Comparison of ENCODE assay signal across 8 cellular contexts in genomic region chr4:139454111-139454600, GRCh38. TPM values are rescaled to one million over a fixed set of nuclear protein-coding genes. Genes with fewer than 3 reads are reported as not detected.
DNase-seq lines count a peak whose midpoint lies in the region; ATAC-seq and TF ChIP-seq lines count a peak whose summit lies in the region.

TSS of gene RAB33B (plus strand) at chr4:139454121. CDS start at chr4:139454196, 75 bp downstream.

- peak within 1 kb of the TSS; percentile 88 for H3K27ac ChIP-seq in subcutaneous abdominal adipose tissue (ENCODE audit: low read depth, low read length)

- TF ChIP-seq CTCF in Loucy (conservative IDR thresholded peaks at IDR 0.05; ENCODE audit: low read length) (no peak), MCF 10A (IDR thresholded peaks at IDR 0.05; ENCODE audit: unreplicated experiment) (no peak), kidney epithelial cell (IDR thresholded peaks at IDR 0.05; ENCODE audit: insufficient read depth, low read length, poor library complexity, severe bottlenecking) (no peak)

- H3K4me1 ChIP-seq in Loucy (ENCODE audit: insufficient read depth, low read length, poor library complexity, severe bottlenecking), result peaks cover 57% of the 10 kb centered on the region
- H3K4me1 ChIP-seq in subcutaneous abdominal adipose tissue (ENCODE audit: control insufficient read depth in 5 of 5, insufficient read depth in 5 of 5, low read length in 5 of 5), result peaks cover 3 to 58% (median 50%) of the 10 kb centered on the region in 5 donors

- H3K27ac Mint-ChIP-seq in MCF 10A (ENCODE audit: low read depth, unreplicated experiment), result peak within 1 kb of the TSS; percentile 97

- H2AFZ ChIP-seq in Loucy (ENCODE audit: low read length), result peak within 1 kb of the TSS; percentile 92

- peak; percentile 47 for DNase-seq in GM04503 (ENCODE audit: low read depth)
- no peak for DNase-seq in MCF 10A (ENCODE audit: unreplicated experiment)
- DNase-seq in kidney epithelial cell (ENCODE audit: low read depth), result no peak
- DNase-seq in ACHN, result no peak

- H3K36me3 Mint-ChIP-seq in MCF 10A (ENCODE audit: insufficient read depth, unreplicated experiment), result peaks cover 15% of the 10 kb centered on the region

- intact Hi-C loops in MCF 10A (cut with micrococcal nuclease), result loop anchor here (5.0 to 10.0 kb wide), 3 partner anchors 101 to 198 kb away; partner anchors contain the start of genes NAA15, NDUFC1 and SETD7

- in situ Hi-C loops in ACHN (cut with HindIII; ENCODE audit: low pct_ligation_motif_present, low pct_unique_long_range_greater_than_20kb, low sequenced_read_pairs), result no loop called here

- H3K9ac ChIP-seq in Loucy (ENCODE audit: low read depth, low read length, poor library complexity, severe bottlenecking) (peak within 1 kb of the TSS; percentile 88), subcutaneous abdominal adipose tissue (ENCODE audit: low read length in 5 of 5) (peak within 1 kb of the TSS; percentile 83 to 93 (median 86))

- peak within 1 kb of the TSS; percentile 100 for H3K4me3 Mint-ChIP-seq in MCF 10A (ENCODE audit: unreplicated experiment)

- H3F3A ChIP-seq in Loucy (ENCODE audit: low read depth), result peaks cover 7% of the 10 kb centered on the region; the same call in 1 of the 2 replicates

- H3K79me2 ChIP-seq in Loucy (ENCODE audit: insufficient read depth, low read length), result peaks cover 54% of the 10 kb centered on the region

- H3K4me3 ChIP-seq in Loucy (ENCODE audit: low read length, poor library complexity, severe bottlenecking), result peak within 1 kb of the TSS; percentile 80
- H3K4me3 ChIP-seq in kidney epithelial cell (ENCODE audit: low read depth, low read length), result peak within 1 kb of the TSS; percentile 67
- H3K4me3 ChIP-seq in subcutaneous abdominal adipose tissue (ENCODE audit: low read depth in 1 of 5, low read length in 5 of 5), result peak within 1 kb of the TSS; percentile 93 to 100 (median 97)

- H3K27me3 Mint-ChIP-seq in MCF 10A (ENCODE audit: insufficient read depth, unreplicated experiment), result no peaks in the 10 kb centered on the region

- H3K4me2 ChIP-seq in Loucy (ENCODE audit: low read depth, low read length, poor library complexity, severe bottlenecking), result peak within 1 kb of the TSS; percentile 95

- TSS peak; percentile 46 for BruUV-seq in MCF 10A (replicated peaks; lab: Mats Ljungman, UMichigan)

- POLR2A ChIA-PET in MCF 10A (lab: Yijun Ruan, JAX), result interaction anchor here (0.7 to 7.7 kb wide), 14 partner anchors 8 to 1302 kb away, joined by 3 to 70 read pairs (median 3); partner anchors contain the start of genes ELF2, NAA15, SETD7 and TBC1D9

- H3K9me3 Mint-ChIP-seq in MCF 10A (ENCODE audit: unreplicated experiment), result no peaks in the 10 kb centered on the region

- peaks cover 47% of the 10 kb centered on the region for H3K4me1 Mint-ChIP-seq in MCF 10A (ENCODE audit: insufficient read depth, unreplicated experiment)

- no peaks in the 10 kb centered on the region for H3K9me3 ChIP-seq in Loucy (ENCODE audit: insufficient read depth, low read depth, low read length)
- H3K9me3 ChIP-seq in subcutaneous abdominal adipose tissue (ENCODE audit: control insufficient read depth in 5 of 5, low read length in 5 of 5), result no peaks in the 10 kb centered on the region

- no peaks in the 10 kb centered on the region for H3K36me3 ChIP-seq in Loucy (ENCODE audit: insufficient read depth, low read length)
- no peaks in the 10 kb centered on the region for H3K36me3 ChIP-seq in kidney epithelial cell (ENCODE audit: control insufficient read depth, insufficient read depth, low read length)
- no peaks in the 10 kb centered on the region for H3K36me3 ChIP-seq in subcutaneous abdominal adipose tissue (ENCODE audit: control insufficient read depth in 5 of 5, insufficient read depth in 5 of 5, low read length in 5 of 5)

- no peaks in the 10 kb centered on the region for H3K27me3 ChIP-seq in Loucy (ENCODE audit: insufficient read depth, low read length, poor library complexity, severe bottlenecking)
- H3K27me3 ChIP-seq in kidney epithelial cell (ENCODE audit: control insufficient read depth, insufficient read depth, low read length), result no peaks in the 10 kb centered on the region
- no peaks in the 10 kb centered on the region for H3K27me3 ChIP-seq in subcutaneous abdominal adipose tissue (ENCODE audit: control insufficient read depth in 5 of 5, insufficient read depth in 4 of 5, low read length in 5 of 5)

- CTCF ChIA-PET in MCF 10A (lab: Yijun Ruan, JAX), result interaction anchor here (0.7 to 1.2 kb wide), 3 partner anchors 23 to 56 kb away, joined by 3 to 4 read pairs (median 4); no protein-coding TSS in a partner anchor

- ATAC-seq in GM21526 (IDR thresholded peaks at IDR 0.05; ENCODE audit: low FRiP score, unreplicated experiment), result peak; percentile 6
- ATAC-seq in GM21825 (IDR thresholded peaks at IDR 0.05; ENCODE audit: unreplicated experiment), result no peak

- no peaks in the 10 kb centered on the region for H3K9me2 ChIP-seq in Loucy (replicated peaks; ENCODE audit: low read depth, low read length)

- peaks cover 35% of the 10 kb centered on the region for H4K20me1 ChIP-seq in Loucy (ENCODE audit: insufficient read depth, low read length, poor library complexity, severe bottlenecking)

RNA-seq across cellular contexts. Expression of gene RAB33B, which starts in this region (rescaled TPM):
- total RNA-seq in MCF 10A (2022), result 6.3 and 6.4 TPM in 2 replicates
- total RNA-seq in kidney epithelial cell, result 9.3 and 9.6 TPM in 2 replicates
